Comparison of ENCODE assay signal across 25 cellular contexts in the genomic region with DNA sequence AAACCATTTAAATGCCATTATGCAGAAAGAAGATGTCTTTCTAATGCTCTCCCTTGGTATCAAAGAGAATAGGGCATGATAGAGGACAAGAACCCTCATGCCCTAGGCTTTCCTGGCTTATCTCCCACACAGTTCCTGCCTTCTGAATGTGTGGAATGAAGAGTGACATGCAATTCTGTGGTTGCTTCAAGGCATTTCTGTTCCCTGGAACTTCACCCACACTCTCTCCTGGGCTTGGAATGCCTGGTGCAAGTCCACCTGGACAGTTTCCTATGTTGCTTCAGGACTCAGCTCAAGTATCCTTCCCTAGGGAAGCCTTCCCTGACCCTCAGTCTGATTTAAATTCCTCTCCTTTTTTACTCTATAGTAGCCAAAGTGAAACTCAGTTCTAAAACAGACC. TPM values are rescaled to one million over a fixed set of nuclear protein-coding genes. Genes with fewer than 3 reads are reported as not detected.
DNase-seq lines count a peak whose midpoint lies in the region; ATAC-seq and TF ChIP-seq lines count a peak whose summit lies in the region.
"Had no signal": no experiment of that assay in that cellular context is flagged by ENCODE, and none has a peak within 500 bp of the region (broad histone marks: within the 10 kb centered on the region; RNA-seq: fewer than 3 reads in every experiment).

No MANE protein-coding gene starts in this region.

- H3K27me3 ChIP-seq in heart right ventricle, result peaks cover 0 to 13% (median 4%) of the 10 kb centered on the region in 7 donors
- H3K27me3 ChIP-seq in foreskin keratinocyte, result no peaks in the 10 kb centered on the region
- H3K27me3 ChIP-seq: adrenal gland had no signal

- H3K27ac ChIP-seq in heart right ventricle (no peak overlapping the region), foreskin keratinocyte (no peak overlapping the region)
- H3K27ac ChIP-seq: adrenal gland, neutrophil, spleen had no signal

- H3K4me3 ChIP-seq in heart right ventricle, result no peak overlapping the region
- H3K4me3 ChIP-seq: adrenal gland, spleen had no signal

- no peaks in the 10 kb centered on the region for H3K9me3 Mint-ChIP-seq in MCF 10A (ENCODE audit: unreplicated experiment)
- H3K9me3 Mint-ChIP-seq: IgD-negative memory B cell, type B pancreatic cell had no signal

- intact Hi-C loops in cardiac septum (cut with DNase I), result no loop called here
- intact Hi-C loops in heart right ventricle (cut with DNase I), result loop anchor here in 1 of 10 donors (5.0 kb wide), 1 partner anchor 222 kb away; no protein-coding TSS in a partner anchor
- intact Hi-C loops in MCF 10A (cut with micrococcal nuclease), result no loop called here

- H3K36me3 Mint-ChIP-seq in MCF 10A (ENCODE audit: insufficient read depth, unreplicated experiment), result peaks cover 4% of the 10 kb centered on the region
- H3K36me3 Mint-ChIP-seq: IgD-negative memory B cell, type B pancreatic cell had no signal

- H3K36me3 ChIP-seq in heart right ventricle, result no peaks in the 10 kb centered on the region
- H3K36me3 ChIP-seq: adrenal gland, BE2C, neutrophil, spleen had no signal

- no peaks in the 10 kb centered on the region for H3K9me3 ChIP-seq in heart right ventricle
- H3K9me3 ChIP-seq: adrenal gland, BE2C, neutrophil, spleen had no signal

- H3K27me3 Mint-ChIP-seq in MCF 10A (ENCODE audit: insufficient read depth, unreplicated experiment), result no peaks in the 10 kb centered on the region

- ATAC-seq in heart right ventricle (no peak), foreskin keratinocyte (peak; percentile 39)
- ATAC-seq: PC-3 had no signal

- TF ChIP-seq CTCF in heart right ventricle (IDR thresholded peaks at IDR 0.05) (no peak), MCF 10A (IDR thresholded peaks at IDR 0.05; ENCODE audit: unreplicated experiment) (no peak), foreskin keratinocyte (conservative IDR thresholded peaks at IDR 0.05) (no peak)

- H3K4me1 Mint-ChIP-seq in MCF 10A (ENCODE audit: insufficient read depth, unreplicated experiment), result peaks cover 20% of the 10 kb centered on the region

- CTCF ChIA-PET in MCF 10A (lab: Yijun Ruan, JAX), result interaction anchor here (0.6 to 6.8 kb wide), 8 partner anchors 8 to 283 kb away, joined by 3 to 82 read pairs (median 20); no protein-coding TSS in a partner anchor

- BruUV-seq in MCF 10A (replicated peaks; lab: Mats Ljungman, UMichigan), result no TSS peak

- H3K4me3 Mint-ChIP-seq in MCF 10A (ENCODE audit: unreplicated experiment), result no peak overlapping the region
- H3K4me3 Mint-ChIP-seq: IgD-negative memory B cell, type B pancreatic cell had no signal

- H3K27ac Mint-ChIP-seq in MCF 10A (ENCODE audit: low read depth, unreplicated experiment), result peak overlapping the region; percentile 70
- H3K27ac Mint-ChIP-seq: type B pancreatic cell had no signal

- POLR2A ChIA-PET in MCF 10A (lab: Yijun Ruan, JAX), result interaction anchor here (0.6 to 1.7 kb wide), 4 partner anchors 10 to 213 kb away, joined by 3 to 5 read pairs (median 3); no protein-coding TSS in a partner anchor

- no peaks in the 10 kb centered on the region for H3K4me1 ChIP-seq in heart right ventricle
- peaks cover 7% of the 10 kb centered on the region for H3K4me1 ChIP-seq in foreskin keratinocyte
- H3K4me1 ChIP-seq: adrenal gland had no signal

- DNase-seq in cardiac septum (ENCODE audit: low spot score), result peak; percentile 33
- DNase-seq in heart right ventricle, result no peak
- DNase-seq in MCF 10A (ENCODE audit: unreplicated experiment), result peak; percentile 61
- peak; percentile 65 to 82 for DNase-seq in foreskin keratinocyte
- no peak for DNase-seq in activated CD4-positive, alpha-beta T cell treated with anti-CD3 and anti-CD28 coated beads, Interleukin-2, amount 50 U/mL, for 48 hours
- no peak for DNase-seq in 8988T
- DNase-seq in NCI-H82 treated with DMSO at 0.1 percent for 48 hours (lab: John Stamatoyannopoulos, UW; ENCODE audit: unreplicated experiment), result no peak
- DNase-seq in NCI-H345 (lab: John Stamatoyannopoulos, UW), result no peak
- DNase-seq: activated gamma-delta T cell treated with Interleukin-2 at 50 U/mL for 16 hours; activated T-cell treated with anti-CD3 and anti-CD28 coated beads for 4 hours; BE2C; Calu3; cerebellar nuclear complex; effector memory CD4-positive, alpha-beta T cell; PC-3; spleen; stimulated activated CD4-positive, alpha-beta T cell treated with anti-CD3 and anti-CD28 coated beads, Interleukin-4, amount 100 ng/mL, for 24 hours had no signal

RNA-seq across cellular contexts. Expression of a gene that starts 53.8 kb away (rescaled TPM):
- total RNA-seq in cardiac septum (not detected), heart right ventricle (under 1 TPM in 1 of 10 donors, not detected in 9; 0.09 TPM), MCF 10A (2022) (0.28 and 0.96 TPM in 2 replicates), foreskin keratinocyte (0.07 TPM in 2 replicates)
- polyA plus RNA-seq in heart right ventricle (under 1 TPM in 1 of 2 donors, not detected in 1; 0.01 TPM), foreskin keratinocyte (0.03 and 0.08 TPM in 2 replicates)
- total RNA-seq: fibroblast of lung; liver; PC-3; SK-MEL-5; spleen; T-helper 2 cell treated with Interferon-gamma antibody and Interleukin-4, amounts not matched to agents 100 ng/mL and 5 ng/mL, for 36 hours had no signal
- polyA plus RNA-seq: fibroblast of lung, IgD-negative memory B cell, liver, spleen had no signal

Comparison
In these comparisons a context has a peak if more than half of its experiments do, and no peak if none do; other contexts are left out.
1. DNase-seq: peak in cardiac septum (single experiment), MCF 10A (single experiment) and foreskin keratinocyte (2 of 2); none in heart right ventricle (0 of 2), activated CD4-positive, alpha-beta T cell treated with anti-CD3 and anti-CD28 coated beads, Interleukin-2, amount 50 U/mL, for 48 hours (0 of 2), 8988T (single experiment), NCI-H82 treated with DMSO at 0.1 percent for 48 hours (single experiment) and NCI-H345 (single experiment).